ENCODE assay signal across 1 cellular context in the genomic region with DNA sequence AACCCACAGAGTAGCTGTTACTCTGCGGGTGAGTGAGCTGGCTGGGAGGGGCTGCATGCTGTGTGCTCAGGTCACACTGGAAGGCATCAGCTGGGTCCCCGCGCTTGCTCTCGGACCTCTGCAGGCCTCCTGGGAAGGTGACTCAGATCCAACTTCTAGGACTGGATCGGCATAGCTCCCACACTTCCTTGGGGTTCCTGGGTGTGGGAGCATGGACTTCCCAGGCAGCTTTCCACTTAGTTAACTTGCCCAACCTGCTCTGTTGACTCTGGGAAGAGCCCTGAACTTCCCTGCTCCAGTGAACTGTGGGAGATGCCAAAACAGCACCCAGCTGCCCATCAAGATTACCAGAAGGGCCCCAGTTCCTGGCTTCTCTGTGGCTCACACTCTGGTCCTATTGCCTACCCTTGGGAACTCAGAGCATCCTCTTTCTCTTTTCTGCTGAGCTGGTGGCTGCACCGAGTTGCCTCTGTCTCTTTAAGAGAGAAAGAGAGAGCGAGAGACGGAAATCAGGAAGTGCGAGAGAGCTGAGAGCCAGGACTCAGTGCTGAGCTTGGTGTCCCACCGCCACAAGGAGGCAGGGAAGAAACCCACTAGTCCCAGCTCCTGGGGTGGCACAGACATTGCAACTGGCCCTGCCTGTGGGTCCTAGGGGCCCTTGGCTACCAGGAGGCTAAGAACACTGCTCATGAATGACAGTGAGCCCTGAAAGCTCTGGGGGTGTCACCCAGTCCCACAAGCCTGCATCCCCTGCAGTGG.
TF ChIP-seq lines count a peak whose summit lies in the region.

A gene (plus strand): TSS at position 544 of the 759 bp plus-strand sequence. CDS start 2,752 bp downstream, outside the sequence.

TF ChIP-seq in K562, 482 proteins besides CTCF, POLR2A, EP300 and RAD21 (continued from another document and continues in another):
- TF ChIP-seq, protein P1, sequence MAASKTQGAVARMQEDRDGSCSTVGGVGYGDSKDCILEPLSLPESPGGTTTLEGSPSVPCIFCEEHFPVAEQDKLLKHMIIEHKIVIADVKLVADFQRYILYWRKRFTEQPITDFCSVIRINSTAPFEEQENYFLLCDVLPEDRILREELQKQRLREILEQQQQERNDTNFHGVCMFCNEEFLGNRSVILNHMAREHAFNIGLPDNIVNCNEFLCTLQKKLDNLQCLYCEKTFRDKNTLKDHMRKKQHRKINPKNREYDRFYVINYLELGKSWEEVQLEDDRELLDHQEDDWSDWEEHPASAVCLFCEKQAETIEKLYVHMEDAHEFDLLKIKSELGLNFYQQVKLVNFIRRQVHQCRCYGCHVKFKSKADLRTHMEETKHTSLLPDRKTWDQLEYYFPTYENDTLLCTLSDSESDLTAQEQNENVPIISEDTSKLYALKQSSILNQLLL (CRISPR knock-in tag; IDR thresholded peaks at IDR 0.05; ENCODE audit: borderline replicate concordance): no peak
- TF ChIP-seq U2AF1 (optimal IDR thresholded peaks at IDR 0.05; ENCODE audit: low read depth, low read length): no peak
- TF ChIP-seq JUND (IDR thresholded peaks at IDR 0.05; ENCODE audit: borderline replicate concordance, low read depth, low read length): no peak; the same call in 1 of the 2 replicates
- TF ChIP-seq JUND (tag; IDR thresholded peaks at IDR 0.05; ENCODE audit: borderline replicate concordance, low read depth, low read length): no peak; the same call in 2 of the 3 replicates
- TF ChIP-seq, protein P2, sequence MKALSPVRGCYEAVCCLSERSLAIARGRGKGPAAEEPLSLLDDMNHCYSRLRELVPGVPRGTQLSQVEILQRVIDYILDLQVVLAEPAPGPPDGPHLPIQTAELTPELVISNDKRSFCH (CRISPR knock-in tag; IDR thresholded peaks at IDR 0.05): no peak
- TF ChIP-seq, protein P2 (tag; IDR thresholded peaks at IDR 0.05): peak; percentile 17
- TF ChIP-seq ZNF212 (CRISPR knock-in tag; IDR thresholded peaks at IDR 0.05): no peak
- TF ChIP-seq, protein P3, sequence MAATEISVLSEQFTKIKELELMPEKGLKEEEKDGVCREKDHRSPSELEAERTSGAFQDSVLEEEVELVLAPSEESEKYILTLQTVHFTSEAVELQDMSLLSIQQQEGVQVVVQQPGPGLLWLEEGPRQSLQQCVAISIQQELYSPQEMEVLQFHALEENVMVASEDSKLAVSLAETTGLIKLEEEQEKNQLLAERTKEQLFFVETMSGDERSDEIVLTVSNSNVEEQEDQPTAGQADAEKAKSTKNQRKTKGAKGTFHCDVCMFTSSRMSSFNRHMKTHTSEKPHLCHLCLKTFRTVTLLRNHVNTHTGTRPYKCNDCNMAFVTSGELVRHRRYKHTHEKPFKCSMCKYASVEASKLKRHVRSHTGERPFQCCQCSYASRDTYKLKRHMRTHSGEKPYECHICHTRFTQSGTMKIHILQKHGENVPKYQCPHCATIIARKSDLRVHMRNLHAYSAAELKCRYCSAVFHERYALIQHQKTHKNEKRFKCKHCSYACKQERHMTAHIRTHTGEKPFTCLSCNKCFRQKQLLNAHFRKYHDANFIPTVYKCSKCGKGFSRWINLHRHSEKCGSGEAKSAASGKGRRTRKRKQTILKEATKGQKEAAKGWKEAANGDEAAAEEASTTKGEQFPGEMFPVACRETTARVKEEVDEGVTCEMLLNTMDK (IDR thresholded peaks at IDR 0.05; ENCODE audit: borderline replicate concordance, insufficient read depth, low read depth, low read length, poor library complexity, severe bottlenecking): peak; percentile 44
- TF ChIP-seq HNRNPK (IDR thresholded peaks at IDR 0.05; ENCODE audit: low read depth, low read length, poor library complexity, severe bottlenecking): no peak
- no peak for TF ChIP-seq FIP1L1 (IDR thresholded peaks at IDR 0.05; ENCODE audit: low read depth, low read length, poor library complexity, severe bottlenecking)
- no peak for TF ChIP-seq EGR1 (conservative IDR thresholded peaks at IDR 0.05)
- peak; percentile 82 for TF ChIP-seq NEUROD1 (IDR thresholded peaks at IDR 0.05; ENCODE audit: borderline replicate concordance, low read depth, low read length, partially characterized antibody)
- TF ChIP-seq PML (IDR thresholded peaks at IDR 0.05; ENCODE audit: low read length): no peak
- TF ChIP-seq HEY1 (CRISPR knock-in tag; IDR thresholded peaks at IDR 0.05; ENCODE audit: borderline replicate concordance): no peak
- TF ChIP-seq, protein P4, sequence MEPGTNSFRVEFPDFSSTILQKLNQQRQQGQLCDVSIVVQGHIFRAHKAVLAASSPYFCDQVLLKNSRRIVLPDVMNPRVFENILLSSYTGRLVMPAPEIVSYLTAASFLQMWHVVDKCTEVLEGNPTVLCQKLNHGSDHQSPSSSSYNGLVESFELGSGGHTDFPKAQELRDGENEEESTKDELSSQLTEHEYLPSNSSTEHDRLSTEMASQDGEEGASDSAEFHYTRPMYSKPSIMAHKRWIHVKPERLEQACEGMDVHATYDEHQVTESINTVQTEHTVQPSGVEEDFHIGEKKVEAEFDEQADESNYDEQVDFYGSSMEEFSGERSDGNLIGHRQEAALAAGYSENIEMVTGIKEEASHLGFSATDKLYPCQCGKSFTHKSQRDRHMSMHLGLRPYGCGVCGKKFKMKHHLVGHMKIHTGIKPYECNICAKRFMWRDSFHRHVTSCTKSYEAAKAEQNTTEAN (CRISPR knock-in tag; IDR thresholded peaks at IDR 0.05): no peak
- TF ChIP-seq, protein P5, sequence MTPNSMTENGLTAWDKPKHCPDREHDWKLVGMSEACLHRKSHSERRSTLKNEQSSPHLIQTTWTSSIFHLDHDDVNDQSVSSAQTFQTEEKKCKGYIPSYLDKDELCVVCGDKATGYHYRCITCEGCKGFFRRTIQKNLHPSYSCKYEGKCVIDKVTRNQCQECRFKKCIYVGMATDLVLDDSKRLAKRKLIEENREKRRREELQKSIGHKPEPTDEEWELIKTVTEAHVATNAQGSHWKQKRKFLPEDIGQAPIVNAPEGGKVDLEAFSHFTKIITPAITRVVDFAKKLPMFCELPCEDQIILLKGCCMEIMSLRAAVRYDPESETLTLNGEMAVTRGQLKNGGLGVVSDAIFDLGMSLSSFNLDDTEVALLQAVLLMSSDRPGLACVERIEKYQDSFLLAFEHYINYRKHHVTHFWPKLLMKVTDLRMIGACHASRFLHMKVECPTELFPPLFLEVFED (CRISPR knock-in tag; conservative IDR thresholded peaks at IDR 0.05): no peak
- TF ChIP-seq ADNP (tag; IDR thresholded peaks at IDR 0.05): no peak
- no peak for TF ChIP-seq STAT5B (CRISPR knock-in tag; IDR thresholded peaks at IDR 0.05)
- TF ChIP-seq, protein P6, sequence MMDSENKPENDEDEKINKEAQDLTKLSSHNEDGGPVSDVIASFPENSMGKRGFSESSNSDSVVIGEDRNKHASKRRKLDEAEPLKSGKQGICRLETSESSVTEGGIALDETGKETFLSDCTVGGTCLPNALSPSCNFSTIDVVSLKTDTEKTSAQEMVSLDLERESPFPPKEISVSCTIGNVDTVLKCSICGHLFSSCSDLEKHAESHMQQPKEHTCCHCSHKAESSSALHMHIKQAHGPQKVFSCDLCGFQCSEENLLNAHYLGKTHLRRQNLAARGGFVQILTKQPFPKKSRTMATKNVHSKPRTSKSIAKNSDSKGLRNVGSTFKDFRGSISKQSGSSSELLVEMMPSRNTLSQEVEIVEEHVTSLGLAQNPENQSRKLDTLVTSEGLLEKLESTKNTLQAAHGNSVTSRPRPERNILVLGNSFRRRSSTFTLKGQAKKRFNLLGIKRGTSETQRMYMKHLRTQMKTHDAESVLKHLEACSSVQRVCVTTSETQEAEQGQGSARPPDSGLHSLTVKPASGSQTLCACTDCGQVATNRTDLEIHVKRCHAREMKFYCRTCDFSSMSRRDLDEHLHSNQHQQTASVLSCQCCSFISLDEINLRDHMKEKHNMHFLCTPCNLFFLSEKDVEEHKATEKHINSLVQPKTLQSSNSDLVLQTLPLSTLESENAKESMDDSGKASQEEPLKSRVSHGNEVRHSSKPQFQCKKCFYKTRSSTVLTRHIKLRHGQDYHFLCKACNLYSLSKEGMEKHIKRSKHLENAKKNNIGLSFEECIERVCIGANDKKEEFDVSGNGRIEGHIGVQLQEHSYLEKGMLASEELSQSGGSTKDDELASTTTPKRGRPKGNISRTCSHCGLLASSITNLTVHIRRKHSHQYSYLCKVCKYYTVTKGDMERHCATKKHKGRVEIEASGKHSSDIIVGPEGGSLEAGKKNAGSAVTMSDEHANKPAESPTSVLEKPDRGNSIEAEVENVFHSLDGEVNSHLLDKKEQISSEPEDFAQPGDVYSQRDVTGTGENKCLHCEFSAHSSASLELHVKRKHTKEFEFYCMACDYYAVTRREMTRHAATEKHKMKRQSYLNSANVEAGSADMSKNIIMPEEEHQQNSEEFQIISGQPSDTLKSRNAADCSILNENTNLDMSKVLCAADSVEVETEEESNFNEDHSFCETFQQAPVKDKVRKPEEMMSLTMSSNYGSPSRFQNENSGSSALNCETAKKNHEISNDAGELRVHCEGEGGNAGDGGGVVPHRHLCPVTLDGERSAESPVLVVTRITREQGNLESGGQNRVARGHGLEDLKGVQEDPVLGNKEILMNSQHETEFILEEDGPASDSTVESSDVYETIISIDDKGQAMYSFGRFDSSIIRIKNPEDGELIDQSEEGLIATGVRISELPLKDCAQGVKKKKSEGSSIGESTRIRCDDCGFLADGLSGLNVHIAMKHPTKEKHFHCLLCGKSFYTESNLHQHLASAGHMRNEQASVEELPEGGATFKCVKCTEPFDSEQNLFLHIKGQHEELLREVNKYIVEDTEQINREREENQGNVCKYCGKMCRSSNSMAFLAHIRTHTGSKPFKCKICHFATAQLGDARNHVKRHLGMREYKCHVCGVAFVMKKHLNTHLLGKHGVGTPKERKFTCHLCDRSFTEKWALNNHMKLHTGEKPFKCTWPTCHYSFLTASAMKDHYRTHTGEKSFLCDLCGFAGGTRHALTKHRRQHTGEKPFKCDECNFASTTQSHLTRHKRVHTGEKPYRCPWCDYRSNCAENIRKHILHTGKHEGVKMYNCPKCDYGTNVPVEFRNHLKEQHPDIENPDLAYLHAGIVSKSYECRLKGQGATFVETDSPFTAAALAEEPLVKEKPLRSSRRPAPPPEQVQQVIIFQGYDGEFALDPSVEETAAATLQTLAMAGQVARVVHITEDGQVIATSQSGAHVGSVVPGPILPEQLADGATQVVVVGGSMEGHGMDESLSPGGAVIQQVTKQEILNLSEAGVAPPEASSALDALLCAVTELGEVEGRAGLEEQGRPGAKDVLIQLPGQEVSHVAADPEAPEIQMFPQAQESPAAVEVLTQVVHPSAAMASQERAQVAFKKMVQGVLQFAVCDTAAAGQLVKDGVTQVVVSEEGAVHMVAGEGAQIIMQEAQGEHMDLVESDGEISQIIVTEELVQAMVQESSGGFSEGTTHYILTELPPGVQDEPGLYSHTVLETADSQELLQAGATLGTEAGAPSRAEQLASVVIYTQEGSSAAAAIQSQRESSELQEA (IDR thresholded peaks at IDR 0.05; ENCODE audit: low read depth): no peak
- no peak for TF ChIP-seq MXI1 (IDR thresholded peaks at IDR 0.05; ENCODE audit: low read depth, low read length)
- TF ChIP-seq, protein P7, sequence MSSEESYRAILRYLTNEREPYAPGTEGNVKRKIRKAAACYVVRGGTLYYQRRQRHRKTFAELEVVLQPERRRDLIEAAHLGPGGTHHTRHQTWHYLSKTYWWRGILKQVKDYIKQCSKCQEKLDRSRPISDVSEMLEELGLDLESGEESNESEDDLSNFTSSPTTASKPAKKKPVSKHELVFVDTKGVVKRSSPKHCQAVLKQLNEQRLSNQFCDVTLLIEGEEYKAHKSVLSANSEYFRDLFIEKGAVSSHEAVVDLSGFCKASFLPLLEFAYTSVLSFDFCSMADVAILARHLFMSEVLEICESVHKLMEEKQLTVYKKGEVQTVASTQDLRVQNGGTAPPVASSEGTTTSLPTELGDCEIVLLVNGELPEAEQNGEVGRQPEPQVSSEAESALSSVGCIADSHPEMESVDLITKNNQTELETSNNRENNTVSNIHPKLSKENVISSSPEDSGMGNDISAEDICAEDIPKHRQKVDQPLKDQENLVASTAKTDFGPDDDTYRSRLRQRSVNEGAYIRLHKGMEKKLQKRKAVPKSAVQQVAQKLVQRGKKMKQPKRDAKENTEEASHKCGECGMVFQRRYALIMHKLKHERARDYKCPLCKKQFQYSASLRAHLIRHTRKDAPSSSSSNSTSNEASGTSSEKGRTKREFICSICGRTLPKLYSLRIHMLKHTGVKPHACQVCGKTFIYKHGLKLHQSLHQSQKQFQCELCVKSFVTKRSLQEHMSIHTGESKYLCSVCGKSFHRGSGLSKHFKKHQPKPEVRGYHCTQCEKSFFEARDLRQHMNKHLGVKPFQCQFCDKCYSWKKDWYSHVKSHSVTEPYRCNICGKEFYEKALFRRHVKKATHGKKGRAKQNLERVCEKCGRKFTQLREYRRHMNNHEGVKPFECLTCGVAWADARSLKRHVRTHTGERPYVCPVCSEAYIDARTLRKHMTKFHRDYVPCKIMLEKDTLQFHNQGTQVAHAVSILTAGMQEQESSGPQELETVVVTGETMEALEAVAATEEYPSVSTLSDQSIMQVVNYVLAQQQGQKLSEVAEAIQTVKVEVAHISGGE (CRISPR knock-in tag; IDR thresholded peaks at IDR 0.05): 0 out of 6 replicates have a peak, but pooled peaks of 1 of the 3 experiments have one; percentile 37
- TF ChIP-seq, protein P8, sequence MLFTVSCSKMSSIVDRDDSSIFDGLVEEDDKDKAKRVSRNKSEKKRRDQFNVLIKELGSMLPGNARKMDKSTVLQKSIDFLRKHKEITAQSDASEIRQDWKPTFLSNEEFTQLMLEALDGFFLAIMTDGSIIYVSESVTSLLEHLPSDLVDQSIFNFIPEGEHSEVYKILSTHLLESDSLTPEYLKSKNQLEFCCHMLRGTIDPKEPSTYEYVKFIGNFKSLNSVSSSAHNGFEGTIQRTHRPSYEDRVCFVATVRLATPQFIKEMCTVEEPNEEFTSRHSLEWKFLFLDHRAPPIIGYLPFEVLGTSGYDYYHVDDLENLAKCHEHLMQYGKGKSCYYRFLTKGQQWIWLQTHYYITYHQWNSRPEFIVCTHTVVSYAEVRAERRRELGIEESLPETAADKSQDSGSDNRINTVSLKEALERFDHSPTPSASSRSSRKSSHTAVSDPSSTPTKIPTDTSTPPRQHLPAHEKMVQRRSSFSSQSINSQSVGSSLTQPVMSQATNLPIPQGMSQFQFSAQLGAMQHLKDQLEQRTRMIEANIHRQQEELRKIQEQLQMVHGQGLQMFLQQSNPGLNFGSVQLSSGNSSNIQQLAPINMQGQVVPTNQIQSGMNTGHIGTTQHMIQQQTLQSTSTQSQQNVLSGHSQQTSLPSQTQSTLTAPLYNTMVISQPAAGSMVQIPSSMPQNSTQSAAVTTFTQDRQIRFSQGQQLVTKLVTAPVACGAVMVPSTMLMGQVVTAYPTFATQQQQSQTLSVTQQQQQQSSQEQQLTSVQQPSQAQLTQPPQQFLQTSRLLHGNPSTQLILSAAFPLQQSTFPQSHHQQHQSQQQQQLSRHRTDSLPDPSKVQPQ (CRISPR knock-in tag; IDR thresholded peaks at IDR 0.05; ENCODE audit: borderline replicate concordance): no peak
- TF ChIP-seq, protein P9, sequence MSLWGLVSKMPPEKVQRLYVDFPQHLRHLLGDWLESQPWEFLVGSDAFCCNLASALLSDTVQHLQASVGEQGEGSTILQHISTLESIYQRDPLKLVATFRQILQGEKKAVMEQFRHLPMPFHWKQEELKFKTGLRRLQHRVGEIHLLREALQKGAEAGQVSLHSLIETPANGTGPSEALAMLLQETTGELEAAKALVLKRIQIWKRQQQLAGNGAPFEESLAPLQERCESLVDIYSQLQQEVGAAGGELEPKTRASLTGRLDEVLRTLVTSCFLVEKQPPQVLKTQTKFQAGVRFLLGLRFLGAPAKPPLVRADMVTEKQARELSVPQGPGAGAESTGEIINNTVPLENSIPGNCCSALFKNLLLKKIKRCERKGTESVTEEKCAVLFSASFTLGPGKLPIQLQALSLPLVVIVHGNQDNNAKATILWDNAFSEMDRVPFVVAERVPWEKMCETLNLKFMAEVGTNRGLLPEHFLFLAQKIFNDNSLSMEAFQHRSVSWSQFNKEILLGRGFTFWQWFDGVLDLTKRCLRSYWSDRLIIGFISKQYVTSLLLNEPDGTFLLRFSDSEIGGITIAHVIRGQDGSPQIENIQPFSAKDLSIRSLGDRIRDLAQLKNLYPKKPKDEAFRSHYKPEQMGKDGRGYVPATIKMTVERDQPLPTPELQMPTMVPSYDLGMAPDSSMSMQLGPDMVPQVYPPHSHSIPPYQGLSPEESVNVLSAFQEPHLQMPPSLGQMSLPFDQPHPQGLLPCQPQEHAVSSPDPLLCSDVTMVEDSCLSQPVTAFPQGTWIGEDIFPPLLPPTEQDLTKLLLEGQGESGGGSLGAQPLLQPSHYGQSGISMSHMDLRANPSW (CRISPR knock-in tag; IDR thresholded peaks at IDR 0.05): no peak
